Comparison of ENCODE assay signal across 8 cellular contexts in the genomic region with DNA sequence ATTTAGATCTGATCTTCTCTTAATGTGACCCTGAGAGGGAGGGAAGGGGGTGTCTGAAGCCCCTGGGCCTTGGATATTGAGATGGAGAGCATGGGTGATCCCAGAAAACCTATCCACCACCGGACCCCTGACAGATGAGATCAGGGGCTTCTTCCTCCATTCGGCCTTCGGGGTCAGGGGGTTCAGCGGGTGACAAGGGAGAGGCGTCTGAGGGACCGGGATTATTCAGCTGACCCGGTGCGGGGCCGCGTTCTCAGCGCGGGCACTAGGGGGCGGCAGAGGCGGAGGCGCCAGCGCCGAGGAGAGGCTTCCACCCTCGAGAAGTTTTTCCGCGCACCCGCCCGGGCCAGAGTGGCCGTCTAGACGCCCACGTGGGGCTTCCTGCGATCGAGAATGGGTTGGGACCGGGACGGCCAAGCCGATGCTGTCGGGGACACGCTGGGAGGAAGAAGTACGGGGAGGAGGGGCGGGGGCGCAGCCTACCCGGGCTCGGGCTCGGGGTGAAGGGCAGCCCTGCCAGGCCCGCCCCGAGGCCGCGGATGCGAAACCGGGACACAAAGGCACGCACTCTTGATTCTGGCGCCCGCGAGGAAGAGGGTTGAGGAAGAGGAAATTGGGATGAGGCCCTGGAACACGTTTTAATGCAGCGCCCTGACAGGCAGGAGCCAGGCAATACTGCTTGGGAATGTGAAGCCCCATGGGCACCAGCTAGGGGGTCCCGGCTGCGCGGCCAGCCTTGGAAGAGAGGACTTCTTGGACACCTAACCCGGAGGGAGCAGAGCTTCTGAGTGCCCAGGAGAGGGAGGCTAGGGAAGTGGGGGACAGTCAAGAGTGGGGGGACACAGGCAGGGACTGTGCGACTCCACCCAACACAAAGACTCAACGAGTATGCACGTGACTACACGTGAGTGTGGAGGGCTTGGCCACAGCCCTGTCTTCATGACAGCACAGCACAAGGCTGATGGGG. TPM values are rescaled to one million over a fixed set of nuclear protein-coding genes. Genes with fewer than 3 reads are reported as not detected.
DNase-seq lines count a peak whose midpoint lies in the region; ATAC-seq, FAIRE-seq and TF ChIP-seq lines count a peak whose summit lies in the region.

No MANE protein-coding gene starts in this region.

- TF ChIP-seq CTCF in WI38 (IDR thresholded peaks at IDR 0.05; ENCODE audit: low read depth, low read length) (peak; percentile 95), breast epithelium (IDR thresholded peaks at IDR 0.05) (peak; percentile 83 to 94 (median 88))

- H3K9me3 ChIP-seq in BLaER1 (no peaks in the 10 kb centered on the region), breast epithelium (no peaks in the 10 kb centered on the region), small intestine (ENCODE audit: control insufficient read depth, low read depth) (no peaks in the 10 kb centered on the region)

- H3K27ac Mint-ChIP-seq in immature natural killer cell: peak overlapping the region in 5 of 6 donors; percentile 54 to 88 (median 70)

- no peaks in the 10 kb centered on the region for H3K9me3 Mint-ChIP-seq in immature natural killer cell

- H3K9ac ChIP-seq in BLaER1: peak overlapping the region; percentile 78

- ATAC-seq in GM19463 (IDR thresholded peaks at IDR 0.05; ENCODE audit: unreplicated experiment) (peak; percentile 60), HG03469 (IDR thresholded peaks at IDR 0.05; ENCODE audit: unreplicated experiment) (no peak)

- no peaks in the 10 kb centered on the region for H3K36me3 Mint-ChIP-seq in immature natural killer cell

- no peaks in the 10 kb centered on the region for H3K27me3 ChIP-seq in BLaER1
- no peaks in the 10 kb centered on the region for H3K27me3 ChIP-seq in breast epithelium
- H3K27me3 ChIP-seq in small intestine (ENCODE audit: control insufficient read depth in 2 of 2, insufficient read depth in 2 of 2, low read length in 2 of 2): no peaks in the 10 kb centered on the region

- H3K27ac ChIP-seq in BLaER1 (peak overlapping the region; percentile 78), breast epithelium (peak overlapping the region; percentile 73 to 80), small intestine (ENCODE audit: low read depth in 1 of 2, low read length in 1 of 2) (peak overlapping the region in 1 of 2 donors; percentile 59)

- TF ChIP-seq POLR2A in breast epithelium (IDR thresholded peaks at IDR 0.05): no peak

- H3K4me3 ChIP-seq in BLaER1: peak overlapping the region; percentile 64
- peak overlapping the region; percentile 49 for H3K4me3 ChIP-seq in WI38 (ENCODE audit: low read depth, low read length)
- H3K4me3 ChIP-seq in breast epithelium: peak overlapping the region; percentile 37 to 65 (median 58)
- H3K4me3 ChIP-seq in small intestine (ENCODE audit: low read depth in 1 of 2, low read length in 2 of 2): peak overlapping the region in 1 of 2 donors; percentile 38

- H4K20me1 ChIP-seq in BLaER1: no peaks in the 10 kb centered on the region

- H3K4me1 ChIP-seq in BLaER1: peaks cover 19% of the 10 kb centered on the region
- peaks cover 4 to 7% of the 10 kb centered on the region in 2 donors for H3K4me1 ChIP-seq in breast epithelium
- peaks cover 2 to 6% of the 10 kb centered on the region in 2 donors for H3K4me1 ChIP-seq in small intestine (ENCODE audit: control insufficient read depth in 2 of 2, insufficient read depth in 1 of 2, low read depth in 1 of 2, low read length in 1 of 2)

- peak overlapping the region; percentile 78 to 89 (median 88) for H3K4me3 Mint-ChIP-seq in immature natural killer cell

- 7 to 8% (median 7%) methylated on average over 45 to 58 of the region's 58 CpGs for WGBS in small intestine, 3 donors

- H3K27me3 Mint-ChIP-seq in immature natural killer cell (ENCODE audit: low read depth in 3 of 3): peaks cover 0 to 4% (median 4%) of the 10 kb centered on the region in 3 donors

- H3K4me1 Mint-ChIP-seq in immature natural killer cell: peaks cover 7 to 12% of the 10 kb centered on the region in 2 donors

- peak overlapping the region; percentile 91 for H3K4me2 ChIP-seq in BLaER1

- intact Hi-C loops in breast epithelium (cut with DNase I; ENCODE audit: low total_unique reads): no loop called here

- DNase-seq in NCI-H1105 (lab: John Stamatoyannopoulos, UW) (peak; percentile 53), breast epithelium (ENCODE audit: low spot score in 2 of 2) (peak; percentile 55 to 78), immature natural killer cell (peak; percentile 79 to 82 (median 80)), small intestine (peak; percentile 64)

- no peak for FAIRE-seq in small intestine (lab: Jason Lieb, UNC)

- H3K36me3 ChIP-seq in BLaER1: no peaks in the 10 kb centered on the region
- H3K36me3 ChIP-seq in breast epithelium: no peaks in the 10 kb centered on the region
- H3K36me3 ChIP-seq in small intestine (ENCODE audit: control insufficient read depth in 2 of 2, insufficient read depth in 2 of 2, low read length in 2 of 2): no peaks in the 10 kb centered on the region

RNA-seq across cellular contexts. Expression of gene COL11A2, which starts 30.6 kb away (rescaled TPM):
- total RNA-seq in breast epithelium: 1 to 10 TPM in 1 of 3 donors, under 1 TPM in 2; 0.32 to 1.0 (median 0.98) TPM
- under 1 TPM in 2 of 3 donors, not detected in 1; 0.33 to 0.67 TPM for polyA plus RNA-seq in immature natural killer cell
- polyA plus RNA-seq in small intestine: under 1 TPM; 0.27 to 0.67 (median 0.57) TPM

RNA-seq across cellular contexts. Expression of gene RXRB, which starts 38.8 kb away (rescaled TPM):
- 10 to 100 TPM; 27.4 to 39.1 (median 27.5) TPM for total RNA-seq in breast epithelium
- polyA plus RNA-seq in immature natural killer cell (10 to 100 TPM in 1 of 3 donors, 1 to 10 TPM in 2; 6.0 to 11.8 (median 6.9) TPM), small intestine (10 to 100 TPM; 26.3 to 32.4 (median 29.2) TPM)

RNA-seq across cellular contexts. Expression of gene SLC39A7, which starts 39.0 kb away (rescaled TPM):
- total RNA-seq in breast epithelium: 10 to 100 TPM; 55.0 to 79.3 (median 74.1) TPM
- 10 to 100 TPM; 27.4 to 67.5 (median 45.4) TPM for polyA plus RNA-seq in immature natural killer cell
- 100 to 1,000 TPM in 1 of 3 donors, 10 to 100 TPM in 2; 38.9 to 162 (median 57.3) TPM for polyA plus RNA-seq in small intestine

RNA-seq across cellular contexts. Expression of gene HSD17B8, which starts 42.8 kb away (rescaled TPM):
- total RNA-seq in breast epithelium: 10 to 100 TPM; 17.0 to 33.8 (median 18.4) TPM
- polyA plus RNA-seq in immature natural killer cell (10 to 100 TPM; 28.8 to 47.6 (median 34.3) TPM), small intestine (10 to 100 TPM; 30.9 to 33.8 (median 32.2) TPM)

RNA-seq across cellular contexts. Expression of gene RING1, which starts 46.7 kb away (rescaled TPM):
- total RNA-seq in breast epithelium: 10 to 100 TPM; 11.8 to 20.6 (median 19.5) TPM
- polyA plus RNA-seq in immature natural killer cell (1 to 10 TPM; 5.5 to 9.5 (median 9.2) TPM), small intestine (10 to 100 TPM; 30.4 to 46.7 (median 42.3) TPM)
